22 cellular contexts compared by ENCODE assay signal in genomic region chr15:71366522-71366921, GRCh38.
"Had no signal": no experiment of that assay in that cellular context is flagged by ENCODE, and none has a peak within 500 bp of the region (broad histone marks: within the 10 kb centered on the region; RNA-seq: fewer than 3 reads in every experiment).

No MANE protein-coding gene starts in this region.

- FAIRE-seq: islet of Langerhans, pancreas had no signal

- H3K27ac ChIP-seq: colonic mucosa, foreskin keratinocyte, pancreas, prostate gland, skin epidermis, upper lobe of left lung, uterus had no signal

- H3K4me1 Mint-ChIP-seq: stimulated activated naive B cell treated with anti-CD40 and anti-IgM and Interleukin-4, amounts not matched to agents 10 μg/mL and 1 μg/mL and 100 μg/mL, for 72 hours; stimulated activated naive CD8-positive, alpha-beta T cell treated with anti-CD3 and anti-CD28 coated beads, Interleukin-15, amount 100 ng/mL, for 72 hours had no signal

- H3K27me3 ChIP-seq: colonic mucosa, foreskin keratinocyte, pancreas, sigmoid colon, upper lobe of left lung, uterus had no signal

- H3K36me3 ChIP-seq: colonic mucosa, pancreas, prostate gland, sigmoid colon, upper lobe of left lung, uterus had no signal

- H3K4me1 ChIP-seq: colonic mucosa, pancreas, prostate gland, sigmoid colon, uterus had no signal

- H3K4me3 Mint-ChIP-seq: natural killer cell treated with Interleukin-12 subunit alpha and Interleukin-12 subunit beta and Interleukin-15 and Interleukin-18, amount 100 ng/mL, for 72 hours; stimulated activated naive B cell treated with anti-CD40 and anti-IgM and Interleukin-4, amounts not matched to agents 10 μg/mL and 1 μg/mL and 100 μg/mL, for 72 hours; stimulated activated naive CD8-positive, alpha-beta T cell treated with anti-CD3 and anti-CD28 coated beads, Interleukin-15, amount 100 ng/mL, for 72 hours had no signal

- H3K9me3 Mint-ChIP-seq: natural killer cell treated with Interleukin-12 subunit alpha and Interleukin-12 subunit beta and Interleukin-15 and Interleukin-18, amount 100 ng/mL, for 72 hours had no signal

- H3K9me3 ChIP-seq: colonic mucosa, pancreas, prostate gland, sigmoid colon, upper lobe of left lung, uterus had no signal

- H3K27me3 Mint-ChIP-seq: stimulated activated naive CD8-positive, alpha-beta T cell treated with anti-CD3 and anti-CD28 coated beads, Interleukin-15, amount 100 ng/mL, for 72 hours had no signal

- ATAC-seq: foreskin keratinocyte; natural killer cell treated with Interleukin-12 subunit alpha and Interleukin-12 subunit beta and Interleukin-15 and Interleukin-18, amount 100 ng/mL, for 72 hours; stimulated activated naive B cell treated with anti-CD40 and anti-IgM and Interleukin-4, amounts not matched to agents 10 μg/mL and 1 μg/mL and 100 μg/mL, for 72 hours; stimulated activated naive CD8-positive, alpha-beta T cell treated with anti-CD3 and anti-CD28 coated beads, Interleukin-15, amount 100 ng/mL, for 72 hours had no signal

- H3K4me3 ChIP-seq: colonic mucosa, lung, pancreas, prostate gland, sigmoid colon, skin epidermis, upper lobe of left lung, uterus had no signal

- H3K36me3 Mint-ChIP-seq: stimulated activated naive B cell treated with anti-CD40 and anti-IgM and Interleukin-4, amounts not matched to agents 10 μg/mL and 1 μg/mL and 100 μg/mL, for 72 hours had no signal

- DNase-seq: colonic mucosa; erythroblast; foreskin keratinocyte; hippocampal formation; kidney glomerular epithelial cell; mesenchymal stem cell; midbrain; occipital lobe; pancreas; sigmoid colon; stimulated activated CD4-positive, alpha-beta T cell treated with anti-CD3 and anti-CD28 coated beads, Interleukin-2, amount 100 ng/mL, for 24 hours; stimulated activated CD4-positive, alpha-beta T cell treated with anti-CD3 and anti-CD28 coated beads, Interleukin-4, amount 100 ng/mL, for 4 hours; stimulated activated naive B cell treated with anti-CD40 and anti-IgM and Interleukin-4, amounts not matched to agents 10 μg/mL and 1 μg/mL and 100 μg/mL, for 72 hours; stimulated activated naive CD8-positive, alpha-beta T cell treated with anti-CD3 and anti-CD28 coated beads, Interleukin-15, amount 100 ng/mL, for 72 hours; substantia nigra; upper lobe of left lung; uterus had no signal

- H3K27ac Mint-ChIP-seq: natural killer cell treated with Interleukin-12 subunit alpha and Interleukin-12 subunit beta and Interleukin-15 and Interleukin-18, amount 100 ng/mL, for 72 hours; stimulated activated naive B cell treated with anti-CD40 and anti-IgM and Interleukin-4, amounts not matched to agents 10 μg/mL and 1 μg/mL and 100 μg/mL, for 72 hours had no signal
